ENCODE assay signal across 2 cellular contexts in genomic region chr22:46734213-46734722, GRCh38.
TF ChIP-seq lines count a peak whose summit lies in the region.

No MANE protein-coding gene starts in this region.

TF ChIP-seq in HEK293, 187 proteins besides CTCF, POLR2A, EP300 and RAD21:
- TF ChIP-seq ZBTB17 (tag by site-specific recombination; IDR thresholded peaks at IDR 0.05), result 0 out of 2 replicates have a peak, but pooled peaks have one; percentile 32
- 0 out of 2 replicates have a peak, but pooled peaks have one; percentile 25 for TF ChIP-seq ZBTB20 (tag by site-specific recombination; IDR thresholded peaks at IDR 0.05)
- TF ChIP-seq ZXDB (tag by site-specific recombination; IDR thresholded peaks at IDR 0.05), result peak; percentile 70
- TF ChIP-seq OSR2 (tag by site-specific recombination; IDR thresholded peaks at IDR 0.05), result peak; percentile 30; the same call in 1 of the 2 replicates
- peak; percentile 54; the same call in 1 of the 2 replicates for TF ChIP-seq BCL11B (tag by site-specific recombination; IDR thresholded peaks at IDR 0.05; ENCODE audit: low read depth)
- TF ChIP-seq ZNF2 (tag by site-specific recombination; IDR thresholded peaks at IDR 0.05), result peak; percentile 85
- TF ChIP-seq IKZF3 (tag by site-specific recombination; IDR thresholded peaks at IDR 0.05), result peak; percentile 56; the same call in 1 of the 2 replicates
- peak; percentile 83 for TF ChIP-seq ZBTB44 (tag by site-specific recombination; IDR thresholded peaks at IDR 0.05)
- TF ChIP-seq ZNF335 (tag by site-specific recombination; conservative IDR thresholded peaks at IDR 0.05), result peak; percentile 27; the same call in 1 of the 2 replicates
- 0 out of 2 replicates have a peak, but pooled peaks have one; percentile 28 for TF ChIP-seq TSHZ1 (tag by site-specific recombination; IDR thresholded peaks at IDR 0.05; ENCODE audit: borderline replicate concordance)
- 0 out of 2 replicates have a peak, but pooled peaks have one; percentile 17 for TF ChIP-seq KLF10 (tag by site-specific recombination; IDR thresholded peaks at IDR 0.05)
- TF ChIP-seq ZNF366 (tag by site-specific recombination; conservative IDR thresholded peaks at IDR 0.05), result 0 out of 2 replicates have a peak, but pooled peaks have one; percentile 28
- TF ChIP-seq ZSCAN30 (tag by site-specific recombination; IDR thresholded peaks at IDR 0.05), result peak; percentile 56; the same call in 1 of the 2 replicates
- TF ChIP-seq ZBTB8A (tag by site-specific recombination; IDR thresholded peaks at IDR 0.05), result peak; percentile 86
- TF ChIP-seq GLIS1 (tag by site-specific recombination; IDR thresholded peaks at IDR 0.05), result peak; percentile 95
- peak; percentile 47 for TF ChIP-seq FEZF1 (tag by site-specific recombination; IDR thresholded peaks at IDR 0.05)
- 0 out of 2 replicates have a peak, but pooled peaks have one; percentile 14 for TF ChIP-seq ZEB2 (tag by site-specific recombination; IDR thresholded peaks at IDR 0.05)
- TF ChIP-seq PRDM6 (tag by site-specific recombination; IDR thresholded peaks at IDR 0.05), result peak; percentile 97

TF ChIP-seq in HepG2, 621 proteins besides CTCF, POLR2A, EP300 and RAD21:
- TF ChIP-seq MAFK (conservative IDR thresholded peaks at IDR 0.05 in 1 of 2, IDR thresholded peaks at IDR 0.05 in 1 of 2; ENCODE audit: low read length in 2 of 2) (0 out of 4 replicates have a peak, but pooled peaks of 1 of the 2 experiments have one; percentile 14), MNT (IDR thresholded peaks at IDR 0.05) (peak; percentile 63)
